24 cellular contexts compared by ENCODE assay signal in the genomic region with DNA sequence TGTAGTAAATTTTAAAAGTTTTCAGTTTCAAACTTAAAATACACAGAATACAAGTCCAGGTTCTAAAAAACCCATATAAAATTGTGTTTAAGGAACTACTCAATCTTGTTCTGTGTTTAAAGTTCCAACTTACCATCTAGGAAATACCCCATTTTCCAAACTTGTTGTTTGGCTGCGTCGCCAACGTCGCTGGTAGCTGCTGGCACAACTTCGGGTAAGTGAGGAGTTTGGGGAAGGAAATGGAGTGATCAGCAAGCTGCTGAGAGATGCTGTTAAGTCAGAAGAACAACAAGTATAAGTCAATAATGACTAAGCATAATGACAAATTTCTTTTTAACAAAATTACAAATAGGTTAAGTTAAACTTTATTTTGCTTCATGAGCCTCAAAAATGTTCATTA.
"Had no signal": no experiment of that assay in that cellular context is flagged by ENCODE, and none has a peak within 500 bp of the region (broad histone marks: within the 10 kb centered on the region; RNA-seq: fewer than 3 reads in every experiment).

No MANE protein-coding gene starts in this region.

- H3K9me3 ChIP-seq: colonic mucosa, esophagus muscularis mucosa, prostate gland, sigmoid colon, thoracic aorta, transverse colon, upper lobe of right lung had no signal

- H3K27me3 ChIP-seq: colonic mucosa, esophagus muscularis mucosa, foreskin keratinocyte, hepatocyte, neural progenitor cell, sigmoid colon, transverse colon, upper lobe of right lung had no signal

- H3K27ac ChIP-seq: colonic mucosa, foreskin keratinocyte, hepatocyte, neural progenitor cell, prostate gland, sigmoid colon, skin epidermis, thoracic aorta, transverse colon, upper lobe of right lung had no signal

- H3K4me3 ChIP-seq: colonic mucosa, esophagus muscularis mucosa, hepatocyte, lung, neural progenitor cell, prostate gland, sigmoid colon, skin epidermis, thoracic aorta, transverse colon, upper lobe of right lung had no signal

- H3K4me2 ChIP-seq: hepatocyte, neural progenitor cell had no signal

- FAIRE-seq: endothelial cell of umbilical vein, kidney had no signal

- DNase-seq: colonic mucosa; dermis blood vessel endothelial cell; effector memory CD4-positive, alpha-beta T cell; foreskin keratinocyte; kidney; mesenchymal stem cell; naive thymus-derived CD4-positive, alpha-beta T cell; nucleus accumbens; right cardiac atrium; sigmoid colon; stimulated activated CD4-positive, alpha-beta T cell treated with anti-CD3 and anti-CD28 coated beads, Interleukin-15, amount 100 ng/mL, for 24 hours; stimulated activated CD4-positive, alpha-beta T cell treated with anti-CD3 and anti-CD28 coated beads, Interleukin-2, amount 100 ng/mL, for 48 hours; stimulated activated naive B cell treated with anti-CD40 and anti-IgM and Interleukin-4, amounts not matched to agents 10 μg/mL and 1 μg/mL and 100 μg/mL, for 72 hours; transverse colon; upper lobe of right lung had no signal

- ATAC-seq: foreskin keratinocyte; left lobe of liver; naive thymus-derived CD4-positive, alpha-beta T cell; right cardiac atrium; stimulated activated naive B cell treated with anti-CD40 and anti-IgM and Interleukin-4, amounts not matched to agents 10 μg/mL and 1 μg/mL and 100 μg/mL, for 72 hours; upper lobe of right lung had no signal

- H3K4me1 ChIP-seq: colonic mucosa, foreskin keratinocyte, neural progenitor cell, prostate gland, sigmoid colon, transverse colon, upper lobe of right lung had no signal
